Comparison of ENCODE assay signal across 8 cellular contexts in the genomic region with DNA sequence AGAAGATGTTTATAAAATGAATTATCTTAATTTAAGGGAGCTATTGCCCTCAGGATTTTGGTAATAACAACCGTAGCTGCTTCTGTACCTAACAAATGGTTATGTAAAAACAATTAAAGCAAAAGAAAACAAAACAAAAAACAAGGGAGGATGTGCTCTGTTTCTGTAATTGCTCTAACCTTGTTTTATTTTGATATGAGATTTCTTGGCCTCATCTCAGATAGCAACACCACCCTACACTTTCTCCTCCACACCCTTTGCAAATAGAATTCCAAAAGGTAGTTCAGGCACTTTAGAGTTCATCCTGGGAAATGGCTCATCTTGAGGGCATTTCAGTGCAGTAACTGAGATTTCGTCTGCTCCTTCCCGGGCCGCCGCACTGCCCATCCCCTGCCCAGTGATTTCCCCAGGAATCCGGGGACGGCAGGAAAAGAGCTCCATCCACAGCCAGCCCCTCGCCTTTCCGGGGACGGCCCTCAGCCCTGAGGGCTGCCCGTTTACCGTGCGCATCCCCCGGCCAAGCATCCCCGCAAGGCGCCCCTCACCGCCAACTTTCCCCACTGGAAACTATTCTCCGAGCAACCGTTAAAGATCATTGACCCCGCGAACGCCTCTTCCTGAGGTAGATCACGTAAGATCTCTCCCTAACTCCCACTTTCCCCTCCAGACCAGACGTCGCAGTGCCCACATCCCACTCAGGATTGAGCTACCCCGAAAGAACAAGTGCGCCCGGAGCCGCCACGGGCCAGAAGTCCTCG. TPM values are rescaled to one million over a fixed set of nuclear protein-coding genes. Genes with fewer than 3 reads are reported as not detected.
A peak's percentile ranks its signal among the peaks of the same experiment; 100 is the strongest.
DNase-seq lines count a peak whose midpoint lies in the region; ATAC-seq and TF ChIP-seq lines count a peak whose summit lies in the region.

No MANE protein-coding gene starts in this region.

- H3K18ac ChIP-seq in H9 (ENCODE audit: insufficient read length, low read depth, low read length) = no peak overlapping the region

- H2AFZ ChIP-seq in H9 (ENCODE audit: low read length) = no peak overlapping the region

- no peak overlapping the region for H4K8ac ChIP-seq in H9 (replicated peaks; ENCODE audit: insufficient read length, low read depth, low read length)

- no peak overlapping the region for H2BK12ac ChIP-seq in H9 (ENCODE audit: insufficient read length, low read depth, low read length)

- no peak overlapping the region for H4K91ac ChIP-seq in H9 (ENCODE audit: insufficient read length, low read depth, low read length)

- H3K79me2 ChIP-seq in H9 (ENCODE audit: insufficient read depth, low read length) = no peaks in the 10 kb centered on the region; the same call in 1 of the 2 replicates

- peaks cover 14% of the 10 kb centered on the region for H3K23me2 ChIP-seq in H9 (ENCODE audit: insufficient read length, low read depth, low read length, poor library complexity, severe bottlenecking)

- TF ChIP-seq CTCF in H9 (conservative IDR thresholded peaks at IDR 0.05) = no peak

- H3K27me3 ChIP-seq in H9 (ENCODE audit: insufficient read depth, low read length) = no peaks in the 10 kb centered on the region; the same call in 1 of the 2 replicates

- peak overlapping the region; percentile 100 for H3K4me2 ChIP-seq in H9 (ENCODE audit: insufficient read depth, insufficient read length, low read length)

- POLR2A ChIA-PET in activated naive CD8-positive, alpha-beta T cell treated with anti-CD3 and anti-CD28 coated beads, Interleukin-2, amount 10 ng/mL, durations not matched to agents 7 days and 5 days (lab: Charles Lee) = interaction anchor here (0.7 to 9.1 kb wide), 11 partner anchors 9 to 153 kb away, joined by 3 to 195 read pairs (median 5); a partner anchor contains a TSS

- H3K4me1 Mint-ChIP-seq in H9 = peaks cover 21 to 29% of the 10 kb centered on the region in 2 experiments
- peaks cover 57% of the 10 kb centered on the region for H3K4me1 Mint-ChIP-seq in activated naive CD8-positive, alpha-beta T cell treated with anti-CD3 and anti-CD28 coated beads, Interleukin-2, amount 10 ng/mL, durations not matched to agents 7 days and 5 days

- ATAC-seq in activated naive CD8-positive, alpha-beta T cell treated with anti-CD3 and anti-CD28 coated beads, Interleukin-2, amount 10 ng/mL, durations not matched to agents 7 days and 5 days (ENCODE audit: low read depth) = no peak
- ATAC-seq in GM18867 (IDR thresholded peaks at IDR 0.05; ENCODE audit: unreplicated experiment) (no peak), GM21825 (IDR thresholded peaks at IDR 0.05; ENCODE audit: unreplicated experiment) (no peak)

- H4K20me1 ChIP-seq in H9 (ENCODE audit: control insufficient read depth, insufficient read depth, insufficient read length) = no peaks in the 10 kb centered on the region

- H3K4me1 ChIP-seq in H9 (ENCODE audit: insufficient read depth, low read length) = no peaks in the 10 kb centered on the region

- DNase-seq in AG08396 (ENCODE audit: low spot score) = peak; percentile 47
- no peak for DNase-seq in H9
- no peak for DNase-seq in activated naive CD8-positive, alpha-beta T cell treated with anti-CD3 and anti-CD28 coated beads, Interleukin-2, amount 10 ng/mL, durations not matched to agents 7 days and 5 days
- no peak for DNase-seq in skeletal muscle cell (ENCODE audit: low read depth)
- no peak for DNase-seq in NK-92 (lab: John Stamatoyannopoulos, UW; ENCODE audit: unreplicated experiment)

- H2AK5ac ChIP-seq in H9 (ENCODE audit: insufficient read length, low read length) = no peak overlapping the region

- H2BK15ac ChIP-seq in H9 (ENCODE audit: low read depth, low read length) = no peak overlapping the region

- no peak overlapping the region for H2BK120ac ChIP-seq in H9 (ENCODE audit: low read depth, low read length, poor library complexity, severe bottlenecking)

- H2BK5ac ChIP-seq in H9 (ENCODE audit: insufficient read length, low read length) = no peak overlapping the region

- H3K79me1 ChIP-seq in H9 (ENCODE audit: insufficient read depth, low read depth, low read length, poor library complexity, severe bottlenecking) = peaks cover 2% of the 10 kb centered on the region

- H3K4me3 Mint-ChIP-seq in H9 = peak overlapping the region; percentile 96 to 98
- peak overlapping the region; percentile 100 for H3K4me3 Mint-ChIP-seq in activated naive CD8-positive, alpha-beta T cell treated with anti-CD3 and anti-CD28 coated beads, Interleukin-2, amount 10 ng/mL, durations not matched to agents 7 days and 5 days

- no peak overlapping the region for H3K23ac ChIP-seq in H9 (ENCODE audit: insufficient read length, low read depth, low read length)

- peak overlapping the region; percentile 77 for H3K4me3 ChIP-seq in iPS-11a (ENCODE audit: low read depth, low read length)
- H3K4me3 ChIP-seq in skeletal muscle cell (ENCODE audit: low read depth, low read length) = peak overlapping the region; percentile 86

- peak overlapping the region; percentile 72 for H3K9ac ChIP-seq in H9 (ENCODE audit: extremely low read depth, insufficient read length, low read length)

- no peak overlapping the region for H3K27ac ChIP-seq in H9 (ENCODE audit: insufficient read length, low read depth, low read length)

- H3K56ac ChIP-seq in H9 (ENCODE audit: insufficient read length, low read depth, low read length) = no peak overlapping the region

- H3K14ac ChIP-seq in H9 (ENCODE audit: insufficient read depth, low read length) = no peak overlapping the region; the same call in 1 of the 2 replicates

- peaks cover 28% of the 10 kb centered on the region for H3K27me3 Mint-ChIP-seq in H9 (ENCODE audit: low read depth)
- H3K27me3 Mint-ChIP-seq in activated naive CD8-positive, alpha-beta T cell treated with anti-CD3 and anti-CD28 coated beads, Interleukin-2, amount 10 ng/mL, durations not matched to agents 7 days and 5 days = no peaks in the 10 kb centered on the region

- H2BK20ac ChIP-seq in H9 (ENCODE audit: low read depth, low read length, poor library complexity, severe bottlenecking) = no peak overlapping the region

- peak overlapping the region in 2 of 3 experiments; percentile 49 to 94; a peak in 3 of 7 replicates for H3K27ac Mint-ChIP-seq in H9
- peak overlapping the region; percentile 99 for H3K27ac Mint-ChIP-seq in activated naive CD8-positive, alpha-beta T cell treated with anti-CD3 and anti-CD28 coated beads, Interleukin-2, amount 10 ng/mL, durations not matched to agents 7 days and 5 days

- peaks cover 0 to 3% (median 2%) of the 10 kb centered on the region in 3 experiments; a peak in 2 of 7 replicates for H3K36me3 Mint-ChIP-seq in H9 (ENCODE audit: insufficient read depth in 1 of 3, low read depth in 3 of 3)
- H3K36me3 Mint-ChIP-seq in activated naive CD8-positive, alpha-beta T cell treated with anti-CD3 and anti-CD28 coated beads, Interleukin-2, amount 10 ng/mL, durations not matched to agents 7 days and 5 days = peaks cover 16% of the 10 kb centered on the region

- no peaks in the 10 kb centered on the region for H3K9me3 ChIP-seq in H9 (ENCODE audit: control insufficient read depth, low read depth, low read length)

- H3K9me3 Mint-ChIP-seq in H9 = peaks cover 2 to 3% of the 10 kb centered on the region in 2 experiments; a peak in 3 of 5 replicates
- no peaks in the 10 kb centered on the region for H3K9me3 Mint-ChIP-seq in activated naive CD8-positive, alpha-beta T cell treated with anti-CD3 and anti-CD28 coated beads, Interleukin-2, amount 10 ng/mL, durations not matched to agents 7 days and 5 days

- H3T11ph ChIP-seq in H9 (ENCODE audit: low read length) = no peak overlapping the region

- no peak overlapping the region for H3K4ac ChIP-seq in H9 (ENCODE audit: low read depth, low read length)

- no peak overlapping the region for H4K5ac ChIP-seq in H9 (ENCODE audit: insufficient read length, low read depth, low read length)

- no CpG with 5 or more reads among the region's 31 CpGs for WGBS in H9 (ENCODE audit: extremely low coverage, insufficient read length, low lambda C conversion rate)

RNA-seq across cellular contexts. Expression of a gene that starts 1.2 kb away (rescaled TPM):
- 35.9 and 36.5 TPM in 2 replicates for total RNA-seq in H9 (2021)
- total RNA-seq in activated naive CD8-positive, alpha-beta T cell treated with anti-CD3 and anti-CD28 coated beads, Interleukin-2, amount 10 ng/mL, durations not matched to agents 7 days and 5 days = 100 to 1,000 TPM; 191 to 194 TPM

RNA-seq across cellular contexts. Expression of a gene that starts 11.9 kb away (rescaled TPM):
- 38.0 and 38.6 TPM in 2 replicates for total RNA-seq in H9 (2021)
- total RNA-seq in activated naive CD8-positive, alpha-beta T cell treated with anti-CD3 and anti-CD28 coated beads, Interleukin-2, amount 10 ng/mL, durations not matched to agents 7 days and 5 days = 10 to 100 TPM; 23.2 to 25.1 TPM
